In genomic region chr9:72557549-72557948, GRCh38 we compare ENCODE assay signal across 8 cellular contexts. TPM values are rescaled to one million over a fixed set of nuclear protein-coding genes. Genes with fewer than 3 reads are reported as not detected.
DNase-seq lines count a peak whose midpoint lies in the region; ATAC-seq and TF ChIP-seq lines count a peak whose summit lies in the region.

No MANE protein-coding gene starts in this region.

- intact Hi-C loops in right lobe of liver (cut with DNase I) (loop anchor here in 1 of 2 donors (10.0 kb wide), 1 partner anchor 193 kb away; the partner anchor contains the start of gene ZFAND5), testis (cut with DNase I; ENCODE audit: low total_unique reads) (no loop called here), tibial artery (cut with DNase I; ENCODE audit: low total_unique reads) (no loop called here)

- peak; percentile 65 for DNase-seq in AG09319 (ENCODE audit: extremely low read depth, low read depth)
- peak; percentile 80 for DNase-seq in OCI-M1 (lab: John Stamatoyannopoulos, UW)
- peak; percentile 25 for DNase-seq in activated naive CD8-positive, alpha-beta T cell treated with anti-CD3 and anti-CD28 coated beads for 36 hours
- no peak for DNase-seq in right lobe of liver
- DNase-seq in testis: peak; percentile 37
- no peak for DNase-seq in cerebellar nuclear complex (lab: John Stamatoyannopoulos, UW)
- no peak for DNase-seq in D341Med (ENCODE audit: low spot score)
- no peak for DNase-seq in tibial artery

- H3K9me3 Mint-ChIP-seq in activated naive CD8-positive, alpha-beta T cell treated with anti-CD3 and anti-CD28 coated beads for 36 hours: no peaks in the 10 kb centered on the region

- no peak for TF ChIP-seq POLR2A in right lobe of liver (IDR thresholded peaks at IDR 0.05)
- TF ChIP-seq POLR2A in testis (IDR thresholded peaks at IDR 0.05): no peak

- ATAC-seq in right lobe of liver: peak in 3 of 4 donors; percentile 52 to 68 (median 62)

- H3K27ac ChIP-seq in right lobe of liver: peak overlapping the region in 1 of 3 donors; percentile 13
- H3K27ac ChIP-seq in testis: peak overlapping the region in 1 of 2 donors; percentile 69
- no peak overlapping the region for H3K27ac ChIP-seq in tibial artery

- H3K27me3 ChIP-seq in right lobe of liver (no peaks in the 10 kb centered on the region), testis (no peaks in the 10 kb centered on the region), tibial artery (no peaks in the 10 kb centered on the region)

- H3K4me3 ChIP-seq in right lobe of liver (no peak overlapping the region), testis (no peak overlapping the region), tibial artery (no peak overlapping the region)

- H3K4me1 Mint-ChIP-seq in activated naive CD8-positive, alpha-beta T cell treated with anti-CD3 and anti-CD28 coated beads for 36 hours: peaks cover 9% of the 10 kb centered on the region

- 37% methylated on average over 2 of the region's 2 CpGs for WGBS in right lobe of liver (ENCODE audit: insufficient coverage, low coverage, low lambda C conversion rate, missing lambda C conversion rate)
- WGBS in testis, 2 donors: 36 to 44% methylated on average over 2 of the region's 2 CpGs

- no peak for TF ChIP-seq CTCF in AG09319 (IDR thresholded peaks at IDR 0.05; ENCODE audit: low read depth, low read length)
- TF ChIP-seq CTCF in right lobe of liver (IDR thresholded peaks at IDR 0.05): no peak
- no peak for TF ChIP-seq CTCF in testis (IDR thresholded peaks at IDR 0.05)
- TF ChIP-seq CTCF in tibial artery (IDR thresholded peaks at IDR 0.05): no peak

- no peaks in the 10 kb centered on the region for H3K36me3 Mint-ChIP-seq in activated naive CD8-positive, alpha-beta T cell treated with anti-CD3 and anti-CD28 coated beads for 36 hours

- no peaks in the 10 kb centered on the region for H3K27me3 Mint-ChIP-seq in activated naive CD8-positive, alpha-beta T cell treated with anti-CD3 and anti-CD28 coated beads for 36 hours

- H3K4me3 Mint-ChIP-seq in activated naive CD8-positive, alpha-beta T cell treated with anti-CD3 and anti-CD28 coated beads for 36 hours: no peak overlapping the region

- H3K36me3 ChIP-seq in right lobe of liver: no peaks in the 10 kb centered on the region
- no peaks in the 10 kb centered on the region for H3K36me3 ChIP-seq in testis (ENCODE audit: low read depth, missing control alignments)
- no peaks in the 10 kb centered on the region for H3K36me3 ChIP-seq in tibial artery

- H3K4me1 ChIP-seq in right lobe of liver: peaks cover 0 to 34% (median 0%) of the 10 kb centered on the region in 4 donors
- peaks cover 21% of the 10 kb centered on the region for H3K4me1 ChIP-seq in testis
- peaks cover 0 to 21% (median 4%) of the 10 kb centered on the region in 4 donors for H3K4me1 ChIP-seq in tibial artery

- peak overlapping the region; percentile 20 for H3K27ac Mint-ChIP-seq in activated naive CD8-positive, alpha-beta T cell treated with anti-CD3 and anti-CD28 coated beads for 36 hours

- no peaks in the 10 kb centered on the region for H3K9me3 ChIP-seq in right lobe of liver
- H3K9me3 ChIP-seq in testis: no peaks in the 10 kb centered on the region
- H3K9me3 ChIP-seq in tibial artery: no peaks in the 10 kb centered on the region

RNA-seq across cellular contexts. Expression of gene TMC1, which starts 36.1 kb away (rescaled TPM):
- total RNA-seq in activated naive CD8-positive, alpha-beta T cell treated with anti-CD3 and anti-CD28 coated beads for 36 hours: not detected
- total RNA-seq in right lobe of liver: under 1 TPM in 2 of 6 experiments, not detected in 4; 0.06 to 0.42 TPM
- 1 to 10 TPM; 2.0 to 5.4 TPM for total RNA-seq in testis
- polyA plus RNA-seq in testis (ENCODE audit: insufficient read depth, low read depth, low replicate concordance): 3.0 TPM

Comparison
In these comparisons a context has a peak if more than half of its experiments do, and no peak if none do; other contexts are left out.
1. DNase-seq: peak in AG09319 (single experiment), OCI-M1 (single experiment), activated naive CD8-positive, alpha-beta T cell treated with anti-CD3 and anti-CD28 coated beads for 36 hours (single experiment) and testis (single experiment); none in right lobe of liver (0 of 3), cerebellar nuclear complex (0 of 2), D341Med (single experiment) and tibial artery (0 of 2).